Comparison of ENCODE assay signal across 17 cellular contexts in the genomic region with DNA sequence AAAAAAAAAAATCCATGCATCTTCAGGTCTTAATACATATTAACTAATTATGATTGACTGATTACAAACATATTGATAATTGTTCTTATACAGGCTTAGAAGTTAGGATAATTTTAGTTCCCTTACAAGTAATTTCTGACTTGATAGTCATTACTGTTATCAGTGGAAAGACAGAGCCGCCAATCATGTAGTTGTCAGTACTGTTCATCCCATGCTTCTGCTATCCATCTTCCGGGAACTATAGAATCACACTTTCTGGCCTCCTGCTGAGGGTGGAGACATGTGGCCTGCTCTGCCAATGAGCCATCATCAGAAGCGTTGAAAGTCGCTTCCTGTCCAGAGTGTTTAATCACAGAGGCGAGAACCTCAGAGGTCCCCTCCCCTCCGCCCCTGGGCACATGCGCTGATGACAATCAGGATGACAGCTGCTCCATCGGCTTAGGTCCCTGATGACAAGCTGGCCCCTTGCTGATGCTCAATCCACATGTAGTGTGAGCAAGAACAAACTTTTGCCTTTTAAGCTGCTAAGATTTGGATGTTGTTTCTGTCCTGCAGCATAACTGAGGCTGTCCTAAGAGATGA. TPM values are rescaled to one million over a fixed set of nuclear protein-coding genes. Genes with fewer than 3 reads are reported as not detected.
"Had no signal": no experiment of that assay in that cellular context is flagged by ENCODE, and none has a peak within 500 bp of the region (broad histone marks: within the 10 kb centered on the region; RNA-seq: fewer than 3 reads in every experiment).

No MANE protein-coding gene starts in this region.

- ATAC-seq: activated T-cell treated with anti-CD3 and anti-CD28 coated beads, Interleukin-2, amount 50 U/mL, for 72 hours; left ventricle myocardium superior; naive thymus-derived CD8-positive, alpha-beta T cell; stimulated activated memory B cell treated with anti-CD40 and anti-IgM and Interleukin-4, amounts not matched to agents 10 μg/mL and 1 μg/mL and 100 μg/mL, for 72 hours had no signal

- DNase-seq: activated CD4-positive, alpha-beta T cell treated with anti-CD3 and anti-CD28 coated beads for 1 hour; activated CD8-positive, alpha-beta memory T cell treated with anti-CD3 and anti-CD28 coated beads for 24 hours; activated CD8-positive, alpha-beta memory T cell treated with anti-CD3 and anti-CD28 coated beads, Interleukin-2, amount 50 U/mL, for 48 hours; activated effector memory CD4-positive, alpha-beta T cell treated with anti-CD3 and anti-CD28 coated beads, Interleukin-2, amount 50 U/mL, for 16 hours; activated T-cell treated with anti-CD3 and anti-CD28 coated beads, Interleukin-2, amount 50 U/mL, for 72 hours; effector CD4-positive, alpha-beta T cell; left ventricle myocardium superior; naive thymus-derived CD8-positive, alpha-beta T cell; posterior cingulate gyrus; spleen; stimulated activated CD4-positive, alpha-beta T cell treated with anti-CD3 and anti-CD28 coated beads, Interleukin-4, amount 100 ng/mL, for 4 hours; T-helper 9 cell; upper lobe of left lung had no signal

- H3K4me3 ChIP-seq: ascending aorta, coronary artery, spleen, thoracic aorta, upper lobe of left lung had no signal

RNA-seq across cellular contexts. Expression of a gene that starts 3.0 kb away (rescaled TPM):
- total RNA-seq: activated T-cell treated with anti-CD3 and anti-CD28 coated beads, Interleukin-2, amount 50 U/mL, for 72 hours; naive thymus-derived CD8-positive, alpha-beta T cell had no signal
- polyA plus RNA-seq: naive thymus-derived CD8-positive, alpha-beta T cell had no signal

RNA-seq across cellular contexts. Expression of a gene that starts 54.2 kb away (rescaled TPM):
- total RNA-seq: activated T-cell treated with anti-CD3 and anti-CD28 coated beads, Interleukin-2, amount 50 U/mL, for 72 hours had no signal
- polyA plus RNA-seq: spleen had no signal
